In genomic region chr3:18103591-18103990, GRCh38 we compare ENCODE assay signal across 27 cellular contexts.
"Had no signal": no experiment of that assay in that cellular context is flagged by ENCODE, and none has a peak within 500 bp of the region (broad histone marks: within the 10 kb centered on the region; RNA-seq: fewer than 3 reads in every experiment).

No MANE protein-coding gene starts in this region.

- H3K4me1 Mint-ChIP-seq: nephron, neural progenitor cell had no signal

- H3K27ac ChIP-seq: neural progenitor cell, ovary, parathyroid adenoma, psoas muscle, right lobe of liver, sigmoid colon, stomach, thoracic aorta, thyroid gland, tibial nerve, upper lobe of left lung, vagina had no signal

- H3K27me3 Mint-ChIP-seq: progenitor cell of endocrine pancreas; stimulated activated naive B cell treated with anti-CD40 and anti-IgM and Interleukin-4, amounts not matched to agents 10 μg/mL and 1 μg/mL and 100 μg/mL, for 72 hours had no signal

- H3K9me3 ChIP-seq: ovary, psoas muscle, right lobe of liver, sigmoid colon, stomach, thoracic aorta, thyroid gland, tibial nerve, upper lobe of left lung, vagina had no signal

- H3K4me3 Mint-ChIP-seq: nephron; neural progenitor cell; stimulated activated effector memory CD8-positive, alpha-beta T cell treated with anti-CD3 and anti-CD28 coated beads, Interleukin-12 subunit alpha, Interleukin-12 subunit beta, amount 100 ng/mL, for 72 hours; stimulated activated naive B cell treated with anti-CD40 and anti-IgM and Interleukin-4, amounts not matched to agents 10 μg/mL and 1 μg/mL and 100 μg/mL, for 72 hours; stimulated activated naive CD8-positive, alpha-beta T cell treated with anti-CD3 and anti-CD28 coated beads, Interleukin-15, Interleukin-2, amounts not matched to agents 100 ng/mL and 50 ng/mL, for 24 hours had no signal

- H3K9me3 Mint-ChIP-seq: nephron; neural progenitor cell; stimulated activated effector memory CD8-positive, alpha-beta T cell treated with anti-CD3 and anti-CD28 coated beads, Interleukin-12 subunit alpha, Interleukin-12 subunit beta, amount 100 ng/mL, for 72 hours; stimulated activated naive B cell treated with anti-CD40 and anti-IgM and Interleukin-4, amounts not matched to agents 10 μg/mL and 1 μg/mL and 100 μg/mL, for 72 hours had no signal

- H3K27ac Mint-ChIP-seq: nephron; neural progenitor cell; progenitor cell of endocrine pancreas; stimulated activated effector memory CD8-positive, alpha-beta T cell treated with anti-CD3 and anti-CD28 coated beads, Interleukin-12 subunit alpha, Interleukin-12 subunit beta, amount 100 ng/mL, for 72 hours; stimulated activated naive B cell treated with anti-CD40 and anti-IgM and Interleukin-4, amounts not matched to agents 10 μg/mL and 1 μg/mL and 100 μg/mL, for 72 hours; stimulated activated naive CD8-positive, alpha-beta T cell treated with anti-CD3 and anti-CD28 coated beads, Interleukin-15, Interleukin-2, amounts not matched to agents 100 ng/mL and 50 ng/mL, for 24 hours had no signal

- ATAC-seq: psoas muscle; right cardiac atrium; right lobe of liver; stimulated activated effector memory CD8-positive, alpha-beta T cell treated with anti-CD3 and anti-CD28 coated beads, Interleukin-12 subunit alpha, Interleukin-12 subunit beta, amount 100 ng/mL, for 72 hours; stimulated activated naive B cell treated with anti-CD40 and anti-IgM and Interleukin-4, amounts not matched to agents 10 μg/mL and 1 μg/mL and 100 μg/mL, for 72 hours had no signal

- H3K4me1 ChIP-seq: neural progenitor cell, parathyroid adenoma, psoas muscle, right lobe of liver, stomach, thyroid gland, tibial nerve, upper lobe of left lung, vagina had no signal

- H3K4me3 ChIP-seq: neural progenitor cell, ovary, psoas muscle, right lobe of liver, sigmoid colon, stomach, thoracic aorta, thyroid gland, tibial nerve, upper lobe of left lung, vagina had no signal

- H3K79me2 ChIP-seq: parathyroid adenoma had no signal

- H3K4me2 ChIP-seq: neural progenitor cell had no signal

- H3K27me3 ChIP-seq: neural progenitor cell, ovary, right lobe of liver, sigmoid colon, stomach, thyroid gland, tibial nerve, upper lobe of left lung, vagina had no signal

- H3K36me3 ChIP-seq: neural progenitor cell, ovary, right lobe of liver, sigmoid colon, stomach, thoracic aorta, thyroid gland, tibial nerve, upper lobe of left lung, vagina had no signal

- H2AFZ ChIP-seq: neural progenitor cell, parathyroid adenoma had no signal

- H3K36me3 Mint-ChIP-seq: neural progenitor cell; stimulated activated effector memory CD8-positive, alpha-beta T cell treated with anti-CD3 and anti-CD28 coated beads, Interleukin-12 subunit alpha, Interleukin-12 subunit beta, amount 100 ng/mL, for 72 hours; stimulated activated naive B cell treated with anti-CD40 and anti-IgM and Interleukin-4, amounts not matched to agents 10 μg/mL and 1 μg/mL and 100 μg/mL, for 72 hours had no signal

- H3K9ac ChIP-seq: neural progenitor cell, parathyroid adenoma had no signal

- DNase-seq: occipital lobe; ovary; posterior cingulate gyrus; psoas muscle; right cardiac atrium; right lobe of liver; sigmoid colon; small intestine; stimulated activated CD4-positive, alpha-beta T cell treated with anti-CD3 and anti-CD28 coated beads, Interleukin-15, amount 100 ng/mL, for 24 hours; stimulated activated CD4-positive, alpha-beta T cell treated with anti-CD3 and anti-CD28 coated beads, Interleukin-2, amount 100 ng/mL, for 24 hours; stimulated activated CD4-positive, alpha-beta T cell treated with anti-CD3 and anti-CD28 coated beads, Interleukin-2, amount 100 ng/mL, for 48 hours; stimulated activated CD4-positive, alpha-beta T cell treated with anti-CD3 and anti-CD28 coated beads, Interleukin-4, amount 100 ng/mL, for 24 hours; stimulated activated naive B cell treated with anti-CD40 and anti-IgM and Interleukin-4, amounts not matched to agents 10 μg/mL and 1 μg/mL and 100 μg/mL, for 72 hours; stimulated activated naive CD4-positive, alpha-beta T cell treated with Interleukin-2 at 50 U/mL for 16 hours; stomach; thyroid gland; trophoblast cell; upper lobe of left lung had no signal
